ENCODE assay signal across 1 cellular context in the genomic region with DNA sequence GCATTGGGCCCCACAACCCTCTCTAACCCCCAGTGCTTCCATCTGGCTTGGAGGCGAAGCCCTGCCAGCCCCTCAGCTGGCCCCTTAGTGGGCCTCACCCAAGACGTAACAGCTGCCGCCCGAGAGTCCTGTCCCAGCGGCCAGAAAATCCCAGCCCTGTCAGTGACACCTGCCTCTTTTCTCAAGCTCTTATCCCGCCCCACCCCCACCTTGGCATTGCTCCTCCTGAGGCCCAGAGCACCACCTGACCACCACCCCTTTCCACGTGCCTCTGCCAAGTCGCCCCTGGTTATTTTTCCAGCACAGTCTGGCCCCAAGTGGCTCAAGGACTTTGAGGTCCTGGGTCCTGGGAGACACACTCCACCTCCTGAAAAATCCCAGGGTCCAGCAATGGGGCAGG.
TF ChIP-seq lines count a peak whose summit lies in the region.

No MANE protein-coding gene starts in this region.

TF ChIP-seq in HepG2, 621 proteins besides CTCF, POLR2A, EP300 and RAD21:
- TF ChIP-seq IRF1 (CRISPR knock-in tag; IDR thresholded peaks at IDR 0.05; ENCODE audit: low read depth) = no peak
- TF ChIP-seq, protein P1, sequence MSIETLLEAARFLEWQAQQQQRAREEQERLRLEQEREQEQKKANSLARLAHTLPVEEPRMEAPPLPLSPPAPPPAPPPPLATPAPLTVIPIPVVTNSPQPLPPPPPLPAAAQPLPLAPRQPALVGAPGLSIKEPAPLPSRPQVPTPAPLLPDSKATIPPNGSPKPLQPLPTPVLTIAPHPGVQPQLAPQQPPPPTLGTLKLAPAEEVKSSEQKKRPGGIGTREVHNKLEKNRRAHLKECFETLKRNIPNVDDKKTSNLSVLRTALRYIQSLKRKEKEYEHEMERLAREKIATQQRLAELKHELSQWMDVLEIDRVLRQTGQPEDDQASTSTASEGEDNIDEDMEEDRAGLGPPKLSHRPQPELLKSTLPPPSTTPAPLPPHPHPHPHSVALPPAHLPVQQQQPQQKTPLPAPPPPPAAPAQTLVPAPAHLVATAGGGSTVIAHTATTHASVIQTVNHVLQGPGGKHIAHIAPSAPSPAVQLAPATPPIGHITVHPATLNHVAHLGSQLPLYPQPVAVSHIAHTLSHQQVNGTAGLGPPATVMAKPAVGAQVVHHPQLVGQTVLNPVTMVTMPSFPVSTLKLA (IDR thresholded peaks at IDR 0.05) = peak; percentile 42; the same call in 1 of the 2 replicates
